In the genomic region with DNA sequence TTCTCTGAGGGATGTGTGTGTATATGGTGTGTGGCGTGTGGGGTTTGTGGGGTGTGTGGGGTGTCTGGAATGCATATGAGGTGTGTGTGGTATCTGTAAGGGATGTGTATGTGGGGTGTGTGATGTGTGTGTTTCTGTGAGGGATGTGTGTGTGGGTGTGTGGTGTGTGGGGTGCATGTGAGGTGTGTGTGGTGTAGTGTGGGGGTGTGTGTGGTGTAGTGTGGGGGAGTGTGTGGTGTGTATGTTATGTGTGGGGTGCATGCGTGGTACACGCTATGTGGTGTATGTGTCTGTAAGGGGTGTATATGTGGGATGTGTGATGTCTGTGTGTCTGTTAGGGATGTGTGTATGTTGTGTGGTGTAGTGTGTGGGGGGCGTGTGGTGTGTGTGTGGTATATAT, we compare ENCODE assay signal across 17 cellular contexts.
"Had no signal": no experiment of that assay in that cellular context is flagged by ENCODE, and none has a peak within 500 bp of the region (broad histone marks: within the 10 kb centered on the region; RNA-seq: fewer than 3 reads in every experiment).

No MANE protein-coding gene starts in this region.

- H3K9me3 Mint-ChIP-seq: naive B cell, nephron progenitor cell had no signal

- H3K27ac Mint-ChIP-seq: naive B cell, nephron progenitor cell had no signal

- H3K4me3 Mint-ChIP-seq: naive B cell, nephron progenitor cell had no signal

- H3K4me1 Mint-ChIP-seq: naive B cell had no signal

- DNase-seq: cortex of kidney; dorsolateral prefrontal cortex; effector CD8-positive, alpha-beta T cell; heart left ventricle; hippocampal formation; left colon; left ventricle myocardium superior; mesenchymal stem cell; midbrain; naive B cell; nephron progenitor cell; stimulated activated CD4-positive, alpha-beta T cell treated with anti-CD3 and anti-CD28 coated beads, Interleukin-2, amount 100 ng/mL, for 48 hours; stomach; substantia nigra; transverse colon; uterus had no signal

- ATAC-seq: left colon had no signal

- H3K36me3 Mint-ChIP-seq: naive B cell had no signal

- FAIRE-seq: frontal cortex had no signal

- H3K27me3 Mint-ChIP-seq: naive B cell had no signal
